1 cellular context compared by ENCODE assay signal in the genomic region with DNA sequence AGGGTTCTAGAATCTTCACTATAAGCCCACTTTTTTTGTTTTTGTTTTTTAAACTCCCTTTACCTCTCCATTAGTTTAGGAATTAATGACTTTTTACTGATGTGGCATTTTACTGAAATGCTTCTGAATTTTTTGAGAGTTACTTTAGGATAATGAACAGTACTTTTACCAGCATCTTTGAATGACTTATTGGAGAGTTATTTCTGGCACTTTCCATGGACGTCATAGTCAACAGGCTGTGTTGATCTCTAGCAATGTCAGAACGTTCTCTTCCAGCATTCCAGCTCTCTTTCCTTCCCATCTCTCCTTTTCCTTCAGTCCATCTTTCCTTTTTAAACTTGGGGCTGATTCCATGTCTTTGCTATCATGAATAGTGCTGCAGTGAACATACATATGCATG.
TF ChIP-seq lines count a peak whose summit lies in the region.

No MANE protein-coding gene starts in this region.

TF ChIP-seq in A549, 52 proteins besides CTCF, POLR2A, EP300 and RAD21:
- TF ChIP-seq HOXB13 (CRISPR knock-in tag; IDR thresholded peaks at IDR 0.05; ENCODE audit: low read depth) = no peak
- no peak for TF ChIP-seq EHF (CRISPR knock-in tag; IDR thresholded peaks at IDR 0.05)
- TF ChIP-seq FOSL2 (IDR thresholded peaks at IDR 0.05) = no peak
- TF ChIP-seq FOSL2 (CRISPR knock-in tag; IDR thresholded peaks at IDR 0.05) = peak; percentile 46
- no peak for TF ChIP-seq MYC (IDR thresholded peaks at IDR 0.05; ENCODE audit: borderline replicate concordance, low read length)
- no peak for TF ChIP-seq HEYL (CRISPR knock-in tag; IDR thresholded peaks at IDR 0.05)
- TF ChIP-seq HOXA7 (CRISPR knock-in tag; IDR thresholded peaks at IDR 0.05) = no peak
- no peak for TF ChIP-seq BHLHE40 (IDR thresholded peaks at IDR 0.05; ENCODE audit: low read depth, low read length)
- TF ChIP-seq NPAS2 (CRISPR knock-in tag; IDR thresholded peaks at IDR 0.05; ENCODE audit: borderline replicate concordance) = no peak
- no peak for TF ChIP-seq ESRRA (IDR thresholded peaks at IDR 0.05; ENCODE audit: borderline replicate concordance, low read length)
